10 cellular contexts compared by ENCODE assay signal in genomic region chr3:14440531-14441239, GRCh38. TPM values are rescaled to one million over a fixed set of nuclear protein-coding genes. Genes with fewer than 3 reads are reported as not detected.
DNase-seq lines count a peak whose midpoint lies in the region; ATAC-seq and TF ChIP-seq lines count a peak whose summit lies in the region.
"Had no signal": no experiment of that assay in that cellular context is flagged by ENCODE, and none has a peak within 500 bp of the region (broad histone marks: within the 10 kb centered on the region; RNA-seq: fewer than 3 reads in every experiment).

No MANE protein-coding gene starts in this region.

- TF ChIP-seq CTCF in endothelial cell (IDR thresholded peaks at IDR 0.05; ENCODE audit: unreplicated experiment), result no peak

- ATAC-seq in Right ventricle myocardium inferior (peak; percentile 18), GM19328 (IDR thresholded peaks at IDR 0.05; ENCODE audit: unreplicated experiment) (no peak)
- peak; percentile 7 to 10 for ATAC-seq in stimulated activated naive B cell treated with anti-CD40 and anti-IgM and Interleukin-4, amounts not matched to agents 10 μg/mL and 1 μg/mL and 100 μg/mL, for 72 hours (replicated peaks)
- no peak for ATAC-seq in naive thymus-derived CD8-positive, alpha-beta T cell
- ATAC-seq: gastroesophageal sphincter had no signal

- POLR2A ChIA-PET in naive thymus-derived CD8-positive, alpha-beta T cell (lab: Charles Lee), result interaction anchor here (2.0 kb wide), 1 partner anchor 10 kb away, joined by 4 read pairs; no protein-coding TSS in a partner anchor

- peaks cover 13% of the 10 kb centered on the region for H3K27me3 Mint-ChIP-seq in endothelial cell (ENCODE audit: unreplicated experiment)
- H3K27me3 Mint-ChIP-seq in stimulated activated naive B cell treated with anti-CD40 and anti-IgM and Interleukin-4, amounts not matched to agents 10 μg/mL and 1 μg/mL and 100 μg/mL, for 72 hours, result no peaks in the 10 kb centered on the region
- H3K27me3 Mint-ChIP-seq in naive thymus-derived CD8-positive, alpha-beta T cell, result no peaks in the 10 kb centered on the region

- H3K4me1 Mint-ChIP-seq in endothelial cell (ENCODE audit: unreplicated experiment), result peaks cover 41% of the 10 kb centered on the region
- H3K4me1 Mint-ChIP-seq in stimulated activated naive B cell treated with anti-CD40 and anti-IgM and Interleukin-4, amounts not matched to agents 10 μg/mL and 1 μg/mL and 100 μg/mL, for 72 hours, result peaks cover 31 to 51% of the 10 kb centered on the region in 2 donors
- H3K4me1 Mint-ChIP-seq in naive thymus-derived CD8-positive, alpha-beta T cell, result peaks cover 12 to 44% (median 36%) of the 10 kb centered on the region in 4 donors

- no peaks in the 10 kb centered on the region for H3K9me3 Mint-ChIP-seq in endothelial cell (ENCODE audit: unreplicated experiment)
- H3K9me3 Mint-ChIP-seq in stimulated activated naive B cell treated with anti-CD40 and anti-IgM and Interleukin-4, amounts not matched to agents 10 μg/mL and 1 μg/mL and 100 μg/mL, for 72 hours, result no peaks in the 10 kb centered on the region
- H3K9me3 Mint-ChIP-seq in naive thymus-derived CD8-positive, alpha-beta T cell, result no peaks in the 10 kb centered on the region

- peak overlapping the region; percentile 91 for H3K27ac Mint-ChIP-seq in endothelial cell (ENCODE audit: unreplicated experiment)
- peak overlapping the region; percentile 84 for H3K27ac Mint-ChIP-seq in stimulated activated naive B cell treated with anti-CD40 and anti-IgM and Interleukin-4, amounts not matched to agents 10 μg/mL and 1 μg/mL and 100 μg/mL, for 72 hours
- H3K27ac Mint-ChIP-seq in naive thymus-derived CD8-positive, alpha-beta T cell, result peak overlapping the region in 1 of 10 donors; percentile 90

- DNase-seq in Right ventricle myocardium inferior (ENCODE audit: missing footprints), result no peak
- no peak for DNase-seq in cardiac septum (ENCODE audit: low spot score)
- DNase-seq in NCI-H2227 treated with DMSO at 0.1 percent for 48 hours (lab: John Stamatoyannopoulos, UW), result peak; percentile 66
- peak; percentile 62 for DNase-seq in endothelial cell (ENCODE audit: low spot score)
- no peak for DNase-seq in stimulated activated naive B cell treated with anti-CD40 and anti-IgM and Interleukin-4, amounts not matched to agents 10 μg/mL and 1 μg/mL and 100 μg/mL, for 72 hours
- DNase-seq in DMS153 treated with DMSO at 0.1 percent for 48 hours (lab: John Stamatoyannopoulos, UW; ENCODE audit: unreplicated experiment), result no peak
- DNase-seq in naive thymus-derived CD8-positive, alpha-beta T cell, result no peak
- DNase-seq: NCI-H2081 treated with DMSO at 0.1 percent for 48 hours had no signal

- intact Hi-C loops in Right ventricle myocardium inferior (cut with DNase I), result no loop called here
- intact Hi-C loops in cardiac septum (cut with DNase I), result loop anchor here (1.0 to 5.0 kb wide), 2 partner anchors 12 to 42 kb away; no protein-coding TSS in a partner anchor

- H3K36me3 Mint-ChIP-seq in endothelial cell (ENCODE audit: low read depth, unreplicated experiment), result peaks cover 10% of the 10 kb centered on the region
- peaks cover 19 to 37% of the 10 kb centered on the region in 2 donors for H3K36me3 Mint-ChIP-seq in stimulated activated naive B cell treated with anti-CD40 and anti-IgM and Interleukin-4, amounts not matched to agents 10 μg/mL and 1 μg/mL and 100 μg/mL, for 72 hours
- peaks cover 3 to 14% (median 5%) of the 10 kb centered on the region in 3 donors for H3K36me3 Mint-ChIP-seq in naive thymus-derived CD8-positive, alpha-beta T cell

- no peak overlapping the region for H3K4me3 Mint-ChIP-seq in endothelial cell (ENCODE audit: unreplicated experiment)
- H3K4me3 Mint-ChIP-seq in stimulated activated naive B cell treated with anti-CD40 and anti-IgM and Interleukin-4, amounts not matched to agents 10 μg/mL and 1 μg/mL and 100 μg/mL, for 72 hours, result peak overlapping the region in 1 of 2 donors; percentile 22
- H3K4me3 Mint-ChIP-seq in naive thymus-derived CD8-positive, alpha-beta T cell, result no peak overlapping the region

RNA-seq across cellular contexts. Expression of gene SLC6A6, which starts 38.3 kb away (rescaled TPM):
- total RNA-seq in Right ventricle myocardium inferior, result 14.3 TPM
- total RNA-seq in cardiac septum, result 129 TPM
- total RNA-seq in endothelial cell (ENCODE audit: unreplicated experiment), result 46.3 TPM
- 10 to 100 TPM; 43.1 to 43.7 TPM for total RNA-seq in naive thymus-derived CD8-positive, alpha-beta T cell
- 1 to 10 TPM; 2.1 to 5.0 (median 3.0) TPM for polyA plus RNA-seq in naive thymus-derived CD8-positive, alpha-beta T cell

Comparison
In these comparisons a context has a peak if more than half of its experiments do, and no peak if none do; other contexts are left out.
1. ATAC-seq: peak in Right ventricle myocardium inferior (single experiment) and stimulated activated naive B cell treated with anti-CD40 and anti-IgM and Interleukin-4, amounts not matched to agents 10 μg/mL and 1 μg/mL and 100 μg/mL, for 72 hours (2 of 2); none in GM19328 (single experiment) and naive thymus-derived CD8-positive, alpha-beta T cell (0 of 2).
2. DNase-seq: peak in NCI-H2227 treated with DMSO at 0.1 percent for 48 hours (single experiment) and endothelial cell (single experiment); none in Right ventricle myocardium inferior (single experiment), cardiac septum (single experiment), stimulated activated naive B cell treated with anti-CD40 and anti-IgM and Interleukin-4, amounts not matched to agents 10 μg/mL and 1 μg/mL and 100 μg/mL, for 72 hours (single experiment), DMS153 treated with DMSO at 0.1 percent for 48 hours (single experiment) and naive thymus-derived CD8-positive, alpha-beta T cell (0 of 10).